29 cellular contexts compared by ENCODE assay signal in genomic region chrX:55167124-55167523, GRCh38. TPM values are rescaled to one million over a fixed set of nuclear protein-coding genes. Genes with fewer than 3 reads are reported as not detected.
DNase-seq lines count a peak whose midpoint lies in the region; ATAC-seq and TF ChIP-seq lines count a peak whose summit lies in the region.
"Had no signal": no experiment of that assay in that cellular context is flagged by ENCODE, and none has a peak within 500 bp of the region (broad histone marks: within the 10 kb centered on the region; RNA-seq: fewer than 3 reads in every experiment).

No MANE protein-coding gene starts in this region.

- 3% methylated on average over 3 of the region's 3 CpGs for WGBS in SK-N-SH (ENCODE audit: low lambda C conversion rate)

- POLR2A ChIA-PET in SK-N-SH (lab: Yijun Ruan, JAX) (interaction anchor here (0.6 kb wide), 1 partner anchor 527 kb away, joined by 3 read pairs; no protein-coding TSS in a partner anchor), A673 (lab: Charles Lee; ENCODE audit: low non-redundant PET) (no interaction called here)

- H3K36me3 ChIP-seq in SK-N-SH (replicated peaks in 1 of 2; ENCODE audit: control insufficient read depth in 1 of 2, insufficient read depth in 2 of 2, low read length in 1 of 2) (no peaks in the 10 kb centered on the region), A673 (ENCODE audit: insufficient read depth, low read length, poor library complexity, severe bottlenecking) (no peaks in the 10 kb centered on the region)

- no peak for TF ChIP-seq RAD21 in SK-N-SH (IDR thresholded peaks at IDR 0.05; ENCODE audit: low read length)

- no peaks in the 10 kb centered on the region for H3K9me3 ChIP-seq in SK-N-SH
- H3K9me3 ChIP-seq in A673 (ENCODE audit: low read depth, low read length, poor library complexity, severe bottlenecking): no peaks in the 10 kb centered on the region
- H3K9me3 ChIP-seq: Caco-2 had no signal

- CTCF ChIA-PET in SK-N-SH (lab: Yijun Ruan, JAX): interaction anchor here (0.6 kb wide), 1 partner anchor 1906 kb away, joined by 3 read pairs; no protein-coding TSS in a partner anchor
- CTCF ChIA-PET in A673 (lab: Charles Lee): no interaction called here

- H2AFZ ChIP-seq in SK-N-SH (ENCODE audit: low read depth): no peak overlapping the region

- H3K4me1 ChIP-seq in SK-N-SH (ENCODE audit: control insufficient read depth in 1 of 2, insufficient read depth in 2 of 2, low read depth in 1 of 2, low read length in 1 of 2): no peaks in the 10 kb centered on the region
- H3K4me1 ChIP-seq in A673 (ENCODE audit: insufficient read depth, low read length, poor library complexity, severe bottlenecking): no peaks in the 10 kb centered on the region
- H3K4me1 ChIP-seq: Caco-2 had no signal

- no TSS peak for BruUV-seq in A673 (replicated peaks; lab: Mats Ljungman, UMichigan)

- no peak; the same call in 2 of the 3 replicates for ATAC-seq in SK-N-SH treated with all-trans-retinoic acid at 6 μM for 48 hours

- H4K20me1 ChIP-seq in SK-N-SH (ENCODE audit: insufficient read depth): no peaks in the 10 kb centered on the region

- H3K27me3 ChIP-seq in SK-N-SH (ENCODE audit: insufficient read depth): no peaks in the 10 kb centered on the region
- H3K27me3 ChIP-seq in A673 (replicated peaks; ENCODE audit: insufficient read depth, low read depth, low read length, poor library complexity): no peaks in the 10 kb centered on the region

- TF ChIP-seq EP300 in SK-N-SH (IDR thresholded peaks at IDR 0.05; ENCODE audit: borderline replicate concordance in 1 of 2, low read depth in 1 of 2, low read length in 1 of 2): no peak

- H3K79me2 ChIP-seq in SK-N-SH (ENCODE audit: insufficient read depth): no peaks in the 10 kb centered on the region

- DNase-seq in SK-N-SH (no peak), OCI-M1 (lab: John Stamatoyannopoulos, UW) (peak; percentile 1), epithelial cell of esophagus (ENCODE audit: low read depth) (peak; percentile 42), stromal cell of bone marrow (ENCODE audit: low read depth) (peak; percentile 6), SHP77 treated with DMSO at 0.1 percent for 48 hours (lab: John Stamatoyannopoulos, UW) (no peak), A673 (ENCODE audit: low spot score) (no peak)
- DNase-seq in activated CD4-positive, alpha-beta T cell treated with anti-CD3 and anti-CD28 coated beads for 1 hour: no peak
- DNase-seq: activated CD4-positive, alpha-beta T cell treated with anti-CD3 and anti-CD28 coated beads, Interleukin-2, amount 50 U/mL, for 48 hours; activated CD4-positive, CD25-positive, alpha-beta regulatory T cell; activated CD8-positive, alpha-beta memory T cell treated with anti-CD3 and anti-CD28 coated beads, Interleukin-2, amount 50 U/mL, for 4 hours; anterior cingulate cortex; Caco-2; central memory CD4-positive, alpha-beta T cell; head of caudate nucleus; KG1; kidney glomerular epithelial cell; MV-4-11; NCI-H1694; NCI-H2171; NCI-H524 treated with DMSO at 0.1 percent for 48 hours; substantia nigra; SW 1271; T1000 had no signal

- intact Hi-C loops in A673 (cut with micrococcal nuclease; ENCODE audit: unreplicated experiment): no loop called here

- H3K4me2 ChIP-seq in SK-N-SH: no peak overlapping the region
- H3K4me2 ChIP-seq: smooth muscle cell had no signal

- H3K9me2 ChIP-seq in SK-N-SH: no peaks in the 10 kb centered on the region

- no peak for TF ChIP-seq CTCF in SK-N-SH (IDR thresholded peaks at IDR 0.05)
- no peak for TF ChIP-seq CTCF in epithelial cell of esophagus (IDR thresholded peaks at IDR 0.05; ENCODE audit: insufficient read depth, low read depth, low read length, missing control alignments)
- TF ChIP-seq CTCF in A673 (conservative IDR thresholded peaks at IDR 0.05; ENCODE audit: low read depth, low read length): no peak

- no peak overlapping the region for H3K4me3 ChIP-seq in SK-N-SH (ENCODE audit: low read depth in 2 of 2, low read length in 1 of 2)
- no peak overlapping the region for H3K4me3 ChIP-seq in epithelial cell of esophagus (ENCODE audit: low read length)
- H3K4me3 ChIP-seq in A673 (ENCODE audit: low read depth, low read length, poor library complexity, severe bottlenecking): no peak overlapping the region
- H3K4me3 ChIP-seq: smooth muscle cell had no signal

- H3K27ac ChIP-seq in SK-N-SH (ENCODE audit: low read depth in 2 of 2, low read length in 1 of 2): no peak overlapping the region
- H3K27ac ChIP-seq in A673 (ENCODE audit: low read depth, low read length, poor library complexity, severe bottlenecking): no peak overlapping the region

- H3F3A ChIP-seq in SK-N-SH (replicated peaks; ENCODE audit: insufficient read depth): no peaks in the 10 kb centered on the region

- H3K9ac ChIP-seq in SK-N-SH: no peak overlapping the region

TF ChIP-seq in SK-N-SH, 30 proteins besides CTCF, POLR2A, EP300 and RAD21:
- TF ChIP-seq USF2 (IDR thresholded peaks at IDR 0.05; ENCODE audit: borderline replicate concordance, low read depth, low read length) (no peak), GABPA (IDR thresholded peaks at IDR 0.05; ENCODE audit: low read depth) (peak; percentile 43; the same call in 1 of the 2 replicates)

TF ChIP-seq in SK-N-SH treated with all-trans-retinoic acid at 6 μM for 48 hours, 23 proteins besides CTCF, POLR2A, EP300 and RAD21 (continues in another document):
- no peak for TF ChIP-seq TOX (CRISPR knock-in tag; IDR thresholded peaks at IDR 0.05; ENCODE audit: borderline replicate concordance)
- no peak for TF ChIP-seq ZNF565 (CRISPR knock-in tag; conservative IDR thresholded peaks at IDR 0.05; ENCODE audit: low read depth)
- no peak for TF ChIP-seq ARNTL (CRISPR knock-in tag; IDR thresholded peaks at IDR 0.05; ENCODE audit: borderline replicate concordance, low read depth)
- no peak for TF ChIP-seq CSRNP3 (CRISPR knock-in tag; IDR thresholded peaks at IDR 0.05)
- TF ChIP-seq TCF4 (CRISPR knock-in tag; IDR thresholded peaks at IDR 0.05; ENCODE audit: borderline replicate concordance): no peak
- no peak for TF ChIP-seq GLIS3 (CRISPR knock-in tag; IDR thresholded peaks at IDR 0.05)
- TF ChIP-seq ZFP3 (CRISPR knock-in tag; IDR thresholded peaks at IDR 0.05): no peak
- no peak for TF ChIP-seq ESRRG (CRISPR knock-in tag; IDR thresholded peaks at IDR 0.05)
- no peak for TF ChIP-seq ISL1 (CRISPR knock-in tag; IDR thresholded peaks at IDR 0.05)
- TF ChIP-seq SNAI2 (CRISPR knock-in tag; IDR thresholded peaks at IDR 0.05): no peak
- no peak for TF ChIP-seq CSDC2 (CRISPR knock-in tag; IDR thresholded peaks at IDR 0.05)
- TF ChIP-seq RARB (CRISPR knock-in tag; IDR thresholded peaks at IDR 0.05): no peak
- TF ChIP-seq OSR1 (CRISPR knock-in tag; IDR thresholded peaks at IDR 0.05): no peak
- TF ChIP-seq, protein P1, sequence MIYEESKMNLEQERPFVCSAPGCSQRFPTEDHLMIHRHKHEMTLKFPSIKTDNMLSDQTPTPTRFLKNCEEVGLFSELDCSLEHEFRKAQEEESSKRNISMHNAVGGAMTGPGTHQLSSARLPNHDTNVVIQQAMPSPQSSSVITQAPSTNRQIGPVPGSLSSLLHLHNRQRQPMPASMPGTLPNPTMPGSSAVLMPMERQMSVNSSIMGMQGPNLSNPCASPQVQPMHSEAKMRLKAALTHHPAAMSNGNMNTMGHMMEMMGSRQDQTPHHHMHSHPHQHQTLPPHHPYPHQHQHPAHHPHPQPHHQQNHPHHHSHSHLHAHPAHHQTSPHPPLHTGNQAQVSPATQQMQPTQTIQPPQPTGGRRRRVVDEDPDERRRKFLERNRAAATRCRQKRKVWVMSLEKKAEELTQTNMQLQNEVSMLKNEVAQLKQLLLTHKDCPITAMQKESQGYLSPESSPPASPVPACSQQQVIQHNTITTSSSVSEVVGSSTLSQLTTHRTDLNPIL (CRISPR knock-in tag; IDR thresholded peaks at IDR 0.05; ENCODE audit: low read depth): no peak
- no peak for TF ChIP-seq ZNF70 (CRISPR knock-in tag; IDR thresholded peaks at IDR 0.05)
- TF ChIP-seq ZNF8 (CRISPR knock-in tag; IDR thresholded peaks at IDR 0.05): no peak
- TF ChIP-seq, protein P2, sequence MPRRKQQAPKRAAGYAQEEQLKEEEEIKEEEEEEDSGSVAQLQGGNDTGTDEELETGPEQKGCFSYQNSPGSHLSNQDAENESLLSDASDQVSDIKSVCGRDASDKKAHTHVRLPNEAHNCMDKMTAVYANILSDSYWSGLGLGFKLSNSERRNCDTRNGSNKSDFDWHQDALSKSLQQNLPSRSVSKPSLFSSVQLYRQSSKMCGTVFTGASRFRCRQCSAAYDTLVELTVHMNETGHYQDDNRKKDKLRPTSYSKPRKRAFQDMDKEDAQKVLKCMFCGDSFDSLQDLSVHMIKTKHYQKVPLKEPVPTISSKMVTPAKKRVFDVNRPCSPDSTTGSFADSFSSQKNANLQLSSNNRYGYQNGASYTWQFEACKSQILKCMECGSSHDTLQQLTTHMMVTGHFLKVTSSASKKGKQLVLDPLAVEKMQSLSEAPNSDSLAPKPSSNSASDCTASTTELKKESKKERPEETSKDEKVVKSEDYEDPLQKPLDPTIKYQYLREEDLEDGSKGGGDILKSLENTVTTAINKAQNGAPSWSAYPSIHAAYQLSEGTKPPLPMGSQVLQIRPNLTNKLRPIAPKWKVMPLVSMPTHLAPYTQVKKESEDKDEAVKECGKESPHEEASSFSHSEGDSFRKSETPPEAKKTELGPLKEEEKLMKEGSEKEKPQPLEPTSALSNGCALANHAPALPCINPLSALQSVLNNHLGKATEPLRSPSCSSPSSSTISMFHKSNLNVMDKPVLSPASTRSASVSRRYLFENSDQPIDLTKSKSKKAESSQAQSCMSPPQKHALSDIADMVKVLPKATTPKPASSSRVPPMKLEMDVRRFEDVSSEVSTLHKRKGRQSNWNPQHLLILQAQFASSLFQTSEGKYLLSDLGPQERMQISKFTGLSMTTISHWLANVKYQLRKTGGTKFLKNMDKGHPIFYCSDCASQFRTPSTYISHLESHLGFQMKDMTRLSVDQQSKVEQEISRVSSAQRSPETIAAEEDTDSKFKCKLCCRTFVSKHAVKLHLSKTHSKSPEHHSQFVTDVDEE (CRISPR knock-in tag; IDR thresholded peaks at IDR 0.05): no peak

RNA-seq across cellular contexts. Expression of gene PAGE5, which starts 53.0 kb away (rescaled TPM):
- polyA plus RNA-seq in SK-N-SH (2012; rRNA removed): 5.1 and 7.1 TPM in 2 replicates
- 7.8 and 8.2 TPM in 2 replicates for polyA plus RNA-seq in SK-N-SH (2012; cell fraction: cytosol; rRNA removed)
- polyA plus RNA-seq in SK-N-SH (2012; cell fraction: nucleus; rRNA removed): 1.5 TPM in 2 replicates
- total RNA-seq in A673 (2021): not detected in 2 replicates
- total RNA-seq: Caco-2, dermis microvascular lymphatic vessel endothelial cell, osteoblast, smooth muscle cell, urinary bladder had no signal
- polyA plus RNA-seq: BJ, smooth muscle cell, urinary bladder had no signal

Comparison
In these comparisons a context has a peak if more than half of its experiments do, and no peak if none do; other contexts are left out.
1. DNase-seq: peak in OCI-M1 (single experiment), epithelial cell of esophagus (single experiment) and stromal cell of bone marrow (single experiment); none in SK-N-SH (single experiment), activated CD4-positive, alpha-beta T cell treated with anti-CD3 and anti-CD28 coated beads for 1 hour (single experiment), SHP77 treated with DMSO at 0.1 percent for 48 hours (single experiment) and A673 (single experiment).